17 cellular contexts compared by ENCODE assay signal in the genomic region with DNA sequence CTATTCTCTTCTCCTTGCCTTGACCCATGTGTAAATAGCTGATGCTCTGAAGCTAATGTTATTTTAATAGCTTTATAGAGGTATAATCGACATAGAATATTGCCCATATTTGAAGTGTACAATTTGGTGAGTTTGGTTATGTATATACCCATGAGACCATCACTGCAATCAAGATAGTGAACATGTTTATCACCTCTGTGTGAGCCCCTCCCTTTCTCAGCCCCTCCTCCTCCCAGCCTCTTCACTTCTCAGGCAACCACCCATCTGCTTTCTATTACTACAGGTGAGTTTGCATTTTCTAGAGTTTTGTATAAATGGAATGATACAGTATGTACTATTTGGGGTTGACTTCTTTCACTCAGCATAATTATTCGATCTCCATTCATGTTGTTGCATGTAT.
DNase-seq lines count a peak whose midpoint lies in the region; ATAC-seq and TF ChIP-seq lines count a peak whose summit lies in the region.
"Had no signal": no experiment of that assay in that cellular context is flagged by ENCODE, and none has a peak within 500 bp of the region (broad histone marks: within the 10 kb centered on the region; RNA-seq: fewer than 3 reads in every experiment).

No MANE protein-coding gene starts in this region.

- peaks cover 8 to 61% (median 50%) of the 10 kb centered on the region in 10 experiments; a peak in 19 of 20 replicates for H3K4me1 ChIP-seq in BLaER1 treated with 17β-estradiol and CSF1 and Interleukin-3, amounts not matched to agents 10 nM and 100 nM
- no peaks in the 10 kb centered on the region for H3K4me1 ChIP-seq in psoas muscle

- no peak overlapping the region for H3K9ac ChIP-seq in BLaER1 treated with 17β-estradiol and CSF1 and Interleukin-3, amounts not matched to agents 10 nM and 100 nM

- no peaks in the 10 kb centered on the region for H3K27me3 ChIP-seq in BLaER1 treated with 17β-estradiol and CSF1 and Interleukin-3, amounts not matched to agents 10 nM and 100 nM
- H3K27me3 ChIP-seq in psoas muscle (ENCODE audit: insufficient read depth in 3 of 3, low read length in 2 of 3) = peaks cover 0 to 12% (median 5%) of the 10 kb centered on the region in 3 donors

- H3K9me3 ChIP-seq in BLaER1 treated with 17β-estradiol and CSF1 and Interleukin-3, amounts not matched to agents 10 nM and 100 nM (replicated peaks in 1 of 11) = peaks cover under 1 to 23% (median 5%) of the 10 kb centered on the region in 11 experiments; a peak in 14 of 22 replicates
- H3K9me3 ChIP-seq in psoas muscle = no peaks in the 10 kb centered on the region

- peak overlapping the region in 1 of 10 experiments; percentile 15; a peak in 2 of 20 replicates for H3K4me3 ChIP-seq in BLaER1 treated with 17β-estradiol and CSF1 and Interleukin-3, amounts not matched to agents 10 nM and 100 nM
- H3K4me3 ChIP-seq in psoas muscle = no peak overlapping the region
- H3K4me3 ChIP-seq: GM23338 had no signal

- no peaks in the 10 kb centered on the region for H4K20me1 ChIP-seq in BLaER1 treated with 17β-estradiol and CSF1 and Interleukin-3, amounts not matched to agents 10 nM and 100 nM

- TF ChIP-seq CTCF in psoas muscle (IDR thresholded peaks at IDR 0.05) = no peak

- DNase-seq in NCI-H69 (lab: John Stamatoyannopoulos, UW) (peak; percentile 11), left colon (peak in 1 of 2 donors; percentile 52), psoas muscle (no peak), DMS53 (lab: John Stamatoyannopoulos, UW) (no peak)
- DNase-seq: 8988T; C1 segment of cervical spinal cord; CD4-positive, CD25-positive, alpha-beta regulatory T cell; CD8-positive, alpha-beta memory T cell; COR-L47; DMS 273 treated with DMSO at 0.1 percent for 48 hours; GDM1; HCEC 1CT; IMR-90 had no signal

- peak overlapping the region in 10 of 11 experiments; percentile 32 to 85 (median 76); a peak in 19 of 22 replicates for H3K4me2 ChIP-seq in BLaER1 treated with 17β-estradiol and CSF1 and Interleukin-3, amounts not matched to agents 10 nM and 100 nM
- H3K4me2 ChIP-seq: GM23338 had no signal

- H3K27ac ChIP-seq in BLaER1 treated with 17β-estradiol and CSF1 and Interleukin-3, amounts not matched to agents 10 nM and 100 nM = peak overlapping the region in 2 of 11 experiments; percentile 15 to 26; a peak in 1 of 22 replicates
- H3K27ac ChIP-seq in psoas muscle = no peak overlapping the region

- no peaks in the 10 kb centered on the region for H3K36me3 ChIP-seq in BLaER1 treated with 17β-estradiol and CSF1 and Interleukin-3, amounts not matched to agents 10 nM and 100 nM
- no peaks in the 10 kb centered on the region for H3K36me3 ChIP-seq in psoas muscle (ENCODE audit: insufficient read depth in 1 of 2, low read depth in 1 of 2)

- intact Hi-C loops in left colon (cut with DNase I, micrococcal nuclease) = no loop called here
- intact Hi-C loops in psoas muscle (cut with DNase I) = no loop called here

- ATAC-seq in left colon = peak; percentile 55
- ATAC-seq in psoas muscle = no peak
- ATAC-seq in HG03432 (IDR thresholded peaks at IDR 0.05; ENCODE audit: unreplicated experiment) = no peak
- no peak for ATAC-seq in HG03139 (IDR thresholded peaks at IDR 0.05; ENCODE audit: unreplicated experiment)
- ATAC-seq: GM23338 had no signal

- WGBS in psoas muscle, 3 donors = 80 to 88% (median 82%) methylated on average over 2 of the region's 2 CpGs
